ENCODE assay signal across 8 cellular contexts in the genomic region with DNA sequence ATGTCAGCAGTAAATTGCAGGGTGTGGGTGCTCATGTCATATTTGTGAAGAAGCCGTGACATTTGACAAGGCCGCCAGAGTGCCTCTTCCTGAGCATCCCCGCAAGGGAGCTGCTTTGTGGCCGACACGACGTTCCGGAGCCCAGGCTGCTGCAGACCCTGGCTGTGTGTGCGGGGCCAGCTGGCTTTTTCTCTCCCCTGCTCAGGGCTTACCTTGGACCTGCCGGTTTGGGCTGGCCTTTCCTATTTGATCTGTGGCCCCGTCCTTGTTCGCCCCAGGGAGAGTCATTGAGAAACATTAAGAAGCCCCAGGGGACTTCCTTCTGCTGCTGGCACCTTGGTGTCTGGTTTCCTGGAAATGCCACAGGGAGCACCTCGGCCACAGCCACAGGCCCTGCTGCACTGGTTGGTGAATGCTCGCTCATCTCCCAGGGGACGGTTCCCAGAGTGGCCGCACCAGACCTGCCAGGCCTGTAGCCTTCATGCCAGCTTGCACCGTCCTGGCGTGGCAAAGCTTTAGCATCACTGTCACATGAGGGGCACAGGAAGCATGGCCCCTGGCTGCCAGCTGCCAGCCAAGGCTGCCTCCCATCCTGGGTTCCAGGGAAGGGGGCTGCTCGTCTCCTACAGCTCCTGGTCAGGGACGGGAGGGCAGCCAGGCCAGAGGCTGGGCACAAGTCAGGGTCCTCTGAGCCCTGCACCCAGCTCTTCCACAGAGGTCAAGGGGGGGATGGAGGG. TPM values are rescaled to one million over a fixed set of nuclear protein-coding genes. Genes with fewer than 3 reads are reported as not detected.
DNase-seq lines count a peak whose midpoint lies in the region; ATAC-seq and TF ChIP-seq lines count a peak whose summit lies in the region.

No MANE protein-coding gene starts in this region.

- intact Hi-C loops in CD14-positive monocyte (cut with micrococcal nuclease) = loop anchor here (5.0 to 10.0 kb wide), 2 partner anchors 101 to 233 kb away; a partner anchor contains a TSS

- H3K4me1 Mint-ChIP-seq in CD14-positive monocyte (peaks cover 89% of the 10 kb centered on the region), naive B cell (peaks cover 70 to 95% (median 88%) of the 10 kb centered on the region in 3 donors)
- H3K4me1 Mint-ChIP-seq in activated naive CD4-positive, alpha-beta T cell treated with anti-CD3 and anti-CD28 coated beads, Interleukin-2, amount 50 U/mL, for 24 hours = peaks cover 77% of the 10 kb centered on the region

- TF ChIP-seq POLR2A in erythroblast (IDR thresholded peaks at IDR 0.05; ENCODE audit: low read length) = no peak

- H3K27me3 Mint-ChIP-seq in CD14-positive monocyte (ENCODE audit: low read depth in 3 of 3) = peaks cover 0 to 5% (median 5%) of the 10 kb centered on the region in 3 donors
- no peaks in the 10 kb centered on the region for H3K27me3 Mint-ChIP-seq in activated naive CD4-positive, alpha-beta T cell treated with anti-CD3 and anti-CD28 coated beads, Interleukin-2, amount 50 U/mL, for 24 hours
- H3K27me3 Mint-ChIP-seq in naive B cell = no peaks in the 10 kb centered on the region

- H3K36me3 Mint-ChIP-seq in CD14-positive monocyte (peaks cover 60 to 93% of the 10 kb centered on the region in 2 donors), naive B cell (peaks cover 5 to 13% of the 10 kb centered on the region in 2 donors)
- H3K36me3 Mint-ChIP-seq in activated naive CD4-positive, alpha-beta T cell treated with anti-CD3 and anti-CD28 coated beads, Interleukin-2, amount 50 U/mL, for 24 hours = peaks cover 2% of the 10 kb centered on the region

- H3K9me3 Mint-ChIP-seq in CD14-positive monocyte = peaks cover 0 to 3% (median 2%) of the 10 kb centered on the region in 7 donors
- no peaks in the 10 kb centered on the region for H3K9me3 Mint-ChIP-seq in activated naive CD4-positive, alpha-beta T cell treated with anti-CD3 and anti-CD28 coated beads, Interleukin-2, amount 50 U/mL, for 24 hours
- no peaks in the 10 kb centered on the region for H3K9me3 Mint-ChIP-seq in naive B cell

- H3K27ac Mint-ChIP-seq in CD14-positive monocyte (peak overlapping the region; percentile 90 to 99 (median 95)), naive B cell (peak overlapping the region; percentile 89 to 94 (median 92))
- peak overlapping the region; percentile 97 for H3K27ac Mint-ChIP-seq in activated naive CD4-positive, alpha-beta T cell treated with anti-CD3 and anti-CD28 coated beads, Interleukin-2, amount 50 U/mL, for 24 hours

- ATAC-seq in naive B cell (ENCODE audit: low read depth in 2 of 2) = peak in 1 of 2 donors; percentile 9

- no peak for TF ChIP-seq CTCF in CD14-positive monocyte (IDR thresholded peaks at IDR 0.05)

- H3K4me3 Mint-ChIP-seq in CD14-positive monocyte (peak overlapping the region; percentile 98), naive B cell (peak overlapping the region; percentile 87 to 100 (median 96))
- H3K4me3 Mint-ChIP-seq in activated naive CD4-positive, alpha-beta T cell treated with anti-CD3 and anti-CD28 coated beads, Interleukin-2, amount 50 U/mL, for 24 hours = peak overlapping the region; percentile 85

- DNase-seq in CD14-positive monocyte (ENCODE audit: low spot score) (peak; percentile 52), NCI-H2107 (lab: John Stamatoyannopoulos, UW) (peak; percentile 76), naive B cell (no peak), NCI-H2029 (lab: John Stamatoyannopoulos, UW) (no peak), NCI-H82 (lab: John Stamatoyannopoulos, UW) (no peak), erythroblast (lab: John Stamatoyannopoulos, UW) (no peak), NOMO-1 (lab: John Stamatoyannopoulos, UW; ENCODE audit: unreplicated experiment in 2 of 2) (no peak)

RNA-seq across cellular contexts. Expression of a gene that starts 5.4 kb away (rescaled TPM):
- 10 to 100 TPM; 34.9 to 43.0 TPM for polyA plus RNA-seq in CD14-positive monocyte
- 10 to 100 TPM; 17.9 to 63.4 (median 31.7) TPM for polyA plus RNA-seq in naive B cell (ENCODE audit: low read depth in 6 of 6)

RNA-seq across cellular contexts. Expression of a gene that starts 17.4 kb away (rescaled TPM):
- polyA plus RNA-seq in CD14-positive monocyte (10 to 100 TPM in 1 of 2 donors, 1 to 10 TPM in 1; 9.1 to 10.3 TPM), naive B cell (ENCODE audit: low read depth in 6 of 6) (10 to 100 TPM in 2 of 6 donors, 1 to 10 TPM in 4; 3.5 to 18.4 (median 8.4) TPM)

RNA-seq across cellular contexts. Expression of a gene that starts 31.6 kb away (rescaled TPM):
- polyA plus RNA-seq in CD14-positive monocyte (1 to 10 TPM; 3.6 to 5.8 TPM), naive B cell (ENCODE audit: low read depth in 6 of 6) (under 1 TPM in 1 of 6 donors, not detected in 5; 0.18 TPM)

Comparison
In these comparisons a context has a peak if more than half of its experiments do, and no peak if none do; other contexts are left out.
1. DNase-seq: peak in CD14-positive monocyte (single experiment) and NCI-H2107 (single experiment); none in naive B cell (single experiment), NCI-H2029 (single experiment), NCI-H82 (single experiment), erythroblast (0 of 2) and NOMO-1 (0 of 2).
2. Peak in every context shown above with its lines, with median percentiles within 50 percentile points of each other: H3K27ac Mint-ChIP-seq and H3K4me3 Mint-ChIP-seq.